ENCODE assay signal across 8 cellular contexts in genomic region chr9:135500525-135501260, GRCh38. TPM values are rescaled to one million over a fixed set of nuclear protein-coding genes. Genes with fewer than 3 reads are reported as not detected.
DNase-seq lines count a peak whose midpoint lies in the region; ATAC-seq and TF ChIP-seq lines count a peak whose summit lies in the region.

Gene MRPS2, plus strand, starts transcription at chr9:135500682. Its CDS starts 29 bp downstream, at chr9:135500711.

- TF ChIP-seq POLR2A in spleen (IDR thresholded peaks at IDR 0.05), result no peak

- H3K4me1 ChIP-seq in mammary epithelial cell (ENCODE audit: insufficient read depth, low read length) (peaks cover 21% of the 10 kb centered on the region), spleen (peaks cover 16 to 67% (median 43%) of the 10 kb centered on the region in 6 donors)

- TF ChIP-seq CTCF in WI38 (IDR thresholded peaks at IDR 0.05; ENCODE audit: low read depth, low read length), result peak; percentile 86
- peak; percentile 58 to 91 for TF ChIP-seq CTCF in mammary epithelial cell (conservative IDR thresholded peaks at IDR 0.05 in 1 of 2, IDR thresholded peaks at IDR 0.05 in 1 of 2; ENCODE audit: extremely low read depth in 1 of 2, insufficient read depth in 1 of 2, low read depth in 1 of 2, low read length in 2 of 2)
- peak; percentile 74 to 99 (median 94) for TF ChIP-seq CTCF in spleen (IDR thresholded peaks at IDR 0.05 in 8 of 11, conservative IDR thresholded peaks at IDR 0.05 in 3 of 11)

- BruUV-seq in mammary epithelial cell (replicated peaks; lab: Mats Ljungman, UMichigan), result TSS peak; percentile 28

- H3K9me3 ChIP-seq in mammary epithelial cell (replicated peaks; ENCODE audit: insufficient read depth, low read length) (no peaks in the 10 kb centered on the region), spleen (no peaks in the 10 kb centered on the region)

- CTCF ChIA-PET in mammary epithelial cell (lab: Charles Lee; ENCODE audit: low non-redundant PET), result no interaction called here

- peak within 1 kb of the TSS; percentile 93 for H2AFZ ChIP-seq in mammary epithelial cell (ENCODE audit: low read depth, low read length)

- H4K20me1 ChIP-seq in mammary epithelial cell (ENCODE audit: insufficient read depth, low read length), result no peaks in the 10 kb centered on the region

- H3K27me3 ChIP-seq in mammary epithelial cell (ENCODE audit: insufficient read depth, low read length) (no peaks in the 10 kb centered on the region), spleen (replicated peaks in 1 of 7) (no peaks in the 10 kb centered on the region)

- ATAC-seq in HG02885 (IDR thresholded peaks at IDR 0.05; ENCODE audit: poor library complexity, unreplicated experiment), result peak; percentile 85

- WGBS in mammary epithelial cell (ENCODE audit: low coverage, missing lambda C conversion rate), result no CpG with 5 or more reads among the region's 92 CpGs
- WGBS in spleen, 5 donors, result 0 to 2% (median 1%) methylated on average over 1 to 92 of the region's 92 CpGs

- peaks cover 15% of the 10 kb centered on the region for H3K36me3 ChIP-seq in mammary epithelial cell (ENCODE audit: insufficient read depth, low read length)
- H3K36me3 ChIP-seq in spleen, result peaks cover 0 to 39% (median 29%) of the 10 kb centered on the region in 6 donors

- in situ Hi-C loops in mammary epithelial cell (cut with MboI; ENCODE audit: low sequenced_read_pairs in 2 of 2), result no loop called here

- peak; percentile 31 for DNase-seq in NCI-H1694 treated with DMSO at 0.1 percent for 48 hours (lab: John Stamatoyannopoulos, UW)
- DNase-seq in NCI-H1694 (lab: John Stamatoyannopoulos, UW), result no peak
- peak; percentile 89 for DNase-seq in NCI-H2107 (lab: John Stamatoyannopoulos, UW)
- peak; percentile 81 for DNase-seq in mammary epithelial cell
- DNase-seq in inferior parietal cortex (ENCODE audit: extremely low spot score), result peak; percentile 84
- peak; percentile 97 for DNase-seq in spleen

- dilution Hi-C loops in mammary epithelial cell (cut with HindIII; ENCODE audit: low sequenced_read_pairs), result no loop called here

- H3K9ac ChIP-seq in mammary epithelial cell (ENCODE audit: insufficient read depth, low read length), result peak within 1 kb of the TSS; percentile 89

- H3K4me2 ChIP-seq in mammary epithelial cell (ENCODE audit: insufficient read depth, low read depth, low read length), result peak within 1 kb of the TSS; percentile 100

- peaks cover 32% of the 10 kb centered on the region for H3K79me2 ChIP-seq in mammary epithelial cell (ENCODE audit: insufficient read depth, low read length)

- H3K27ac ChIP-seq in mammary epithelial cell (ENCODE audit: insufficient read depth, low read depth, low read length), result peak within 1 kb of the TSS; percentile 75
- peak within 1 kb of the TSS; percentile 61 to 91 (median 78) for H3K27ac ChIP-seq in spleen

- intact Hi-C loops in mammary epithelial cell (cut with micrococcal nuclease) (no loop called here), spleen (cut with DNase I; ENCODE audit: low total_unique reads) (no loop called here)

- H3K4me3 ChIP-seq in WI38 (ENCODE audit: low read depth, low read length), result peak within 1 kb of the TSS; percentile 85
- H3K4me3 ChIP-seq in mammary epithelial cell (replicated peaks in 1 of 3; ENCODE audit: insufficient read depth in 1 of 3, low read depth in 2 of 3, low read length in 3 of 3), result peak within 1 kb of the TSS; percentile 92 to 95 (median 93)
- peak within 1 kb of the TSS; percentile 78 to 100 (median 94) for H3K4me3 ChIP-seq in spleen

RNA-seq across cellular contexts. Expression of gene MRPS2, which starts in this region (rescaled TPM):
- 10 to 100 TPM; 21.5 to 46.2 TPM for total RNA-seq in mammary epithelial cell
- polyA plus RNA-seq in mammary epithelial cell, result 193 TPM
- 125 TPM for polyA minus RNA-seq in mammary epithelial cell
- 10 to 100 TPM; 19.2 to 34.1 (median 24.1) TPM for total RNA-seq in spleen
- polyA plus RNA-seq in spleen, result 10 to 100 TPM; 29.8 to 40.6 (median 34.5) TPM
